ENCODE assay signal across 9 cellular contexts in genomic region chr19:3785464-3785937, GRCh38. TPM values are rescaled to one million over a fixed set of nuclear protein-coding genes. Genes with fewer than 3 reads are reported as not detected.
DNase-seq lines count a peak whose midpoint lies in the region; ATAC-seq and TF ChIP-seq lines count a peak whose summit lies in the region.
"Had no signal": no experiment of that assay in that cellular context is flagged by ENCODE, and none has a peak within 500 bp of the region (broad histone marks: within the 10 kb centered on the region; RNA-seq: fewer than 3 reads in every experiment).

No MANE protein-coding gene starts in this region.

- H3K4me1 ChIP-seq in left lung (peaks cover 0 to 21% of the 10 kb centered on the region in 2 donors), gastrocnemius medialis (no peaks in the 10 kb centered on the region)

- peak; percentile 5 to 31 for DNase-seq in NCI-H2081 (lab: John Stamatoyannopoulos, UW)
- DNase-seq in NCI-H2081 treated with DMSO at 0.1 percent for 48 hours (lab: John Stamatoyannopoulos, UW): no peak
- DNase-seq in activated T-cell treated with anti-CD3 and anti-CD28 coated beads, Interleukin-2, amount 50 U/mL, for 1 hour: peak; percentile 36
- DNase-seq in left lung: peak in 1 of 2 donors; percentile 73
- no peak for DNase-seq in stimulated activated naive B cell treated with anti-CD40 and anti-IgM and Interleukin-4, amounts not matched to agents 10 μg/mL and 1 μg/mL and 100 μg/mL, for 72 hours
- no peak for DNase-seq in gastrocnemius medialis

- H3K36me3 ChIP-seq in left lung (no peaks in the 10 kb centered on the region), gastrocnemius medialis (no peaks in the 10 kb centered on the region)

- peaks cover 0 to 22% of the 10 kb centered on the region in 2 donors for H3K9me3 ChIP-seq in left lung
- H3K9me3 ChIP-seq in gastrocnemius medialis: peaks cover 0 to 19% (median 3%) of the 10 kb centered on the region in 3 donors

- no peak overlapping the region for H3K27ac ChIP-seq in left lung
- H3K27ac ChIP-seq in gastrocnemius medialis: no peak overlapping the region

- H3K9me3 Mint-ChIP-seq in stimulated activated naive B cell treated with anti-CD40 and anti-IgM and Interleukin-4, amounts not matched to agents 10 μg/mL and 1 μg/mL and 100 μg/mL, for 72 hours: peaks cover 14 to 16% of the 10 kb centered on the region in 2 donors

- TF ChIP-seq POLR2A in gastrocnemius medialis (IDR thresholded peaks at IDR 0.05) (no peak), GM18505 (IDR thresholded peaks at IDR 0.05; ENCODE audit: borderline replicate concordance, extremely low read depth, insufficient read depth, insufficient read length) (no peak)

- H3K4me3 ChIP-seq in left lung: peak overlapping the region; percentile 27 to 43
- H3K4me3 ChIP-seq in gastrocnemius medialis: no peak overlapping the region

- H3K4me1 Mint-ChIP-seq in stimulated activated naive B cell treated with anti-CD40 and anti-IgM and Interleukin-4, amounts not matched to agents 10 μg/mL and 1 μg/mL and 100 μg/mL, for 72 hours: peaks cover 8 to 13% of the 10 kb centered on the region in 2 donors

- TF ChIP-seq CTCF in left lung (IDR thresholded peaks at IDR 0.05) (no peak), gastrocnemius medialis (IDR thresholded peaks at IDR 0.05 in 4 of 5, conservative IDR thresholded peaks at IDR 0.05 in 1 of 5) (no peak)

- peaks cover 2% of the 10 kb centered on the region in 2 donors for H3K27me3 Mint-ChIP-seq in stimulated activated naive B cell treated with anti-CD40 and anti-IgM and Interleukin-4, amounts not matched to agents 10 μg/mL and 1 μg/mL and 100 μg/mL, for 72 hours

- H3K4me3 Mint-ChIP-seq in stimulated activated naive B cell treated with anti-CD40 and anti-IgM and Interleukin-4, amounts not matched to agents 10 μg/mL and 1 μg/mL and 100 μg/mL, for 72 hours: peak overlapping the region; percentile 71 to 80

- peak overlapping the region; percentile 5 for H3K27ac Mint-ChIP-seq in stimulated activated naive B cell treated with anti-CD40 and anti-IgM and Interleukin-4, amounts not matched to agents 10 μg/mL and 1 μg/mL and 100 μg/mL, for 72 hours

- intact Hi-C loops in left lung (cut with DNase I) (no loop called here), gastrocnemius medialis (cut with DNase I; ENCODE audit: low total_unique reads) (no loop called here)

- H3K27me3 ChIP-seq in left lung (peaks cover 12 to 55% of the 10 kb centered on the region in 2 donors), gastrocnemius medialis (peaks cover 33 to 46% (median 45%) of the 10 kb centered on the region in 3 donors)

- in situ Hi-C loops in gastrocnemius medialis (cut with MboI; ENCODE audit: low sequenced_read_pairs in 4 of 4): no loop called here

- peaks cover 18 to 21% of the 10 kb centered on the region in 2 donors for H3K36me3 Mint-ChIP-seq in stimulated activated naive B cell treated with anti-CD40 and anti-IgM and Interleukin-4, amounts not matched to agents 10 μg/mL and 1 μg/mL and 100 μg/mL, for 72 hours

- ATAC-seq in left lung (peak; percentile 7), GM19455 (IDR thresholded peaks at IDR 0.05; ENCODE audit: unreplicated experiment) (no peak), gastrocnemius medialis (no peak), GM18505 (IDR thresholded peaks at IDR 0.05; ENCODE audit: unreplicated experiment) (no peak)
- ATAC-seq in stimulated activated naive B cell treated with anti-CD40 and anti-IgM and Interleukin-4, amounts not matched to agents 10 μg/mL and 1 μg/mL and 100 μg/mL, for 72 hours (replicated peaks): peak; percentile 24 to 56

RNA-seq across cellular contexts. Expression of gene MATK, which starts 0.7 kb away (rescaled TPM):
- total RNA-seq in left lung (1 to 10 TPM; 6.6 to 9.1 TPM), gastrocnemius medialis (1 to 10 TPM in 1 of 4 donors, not detected in 3; 1.7 TPM)
- total RNA-seq: fibroblast of villous mesenchyme had no signal

RNA-seq across cellular contexts. Expression of gene RAX2, which starts 13.5 kb away (rescaled TPM):
- total RNA-seq in left lung: not detected
- total RNA-seq in gastrocnemius medialis: not detected
- total RNA-seq: fibroblast of villous mesenchyme had no signal

RNA-seq across cellular contexts. Expression of gene MRPL54, which starts 23.0 kb away (rescaled TPM):
- 10 to 100 TPM; 52.4 to 59.1 TPM for total RNA-seq in left lung
- total RNA-seq in gastrocnemius medialis: 10 to 100 TPM; 23.3 to 86.3 (median 63.3) TPM

RNA-seq across cellular contexts. Expression of gene APBA3, which starts 24.0 kb away (rescaled TPM):
- total RNA-seq in left lung: 10 to 100 TPM; 22.1 to 24.7 TPM
- total RNA-seq in gastrocnemius medialis: 10 to 100 TPM; 14.0 to 29.6 (median 27.4) TPM

Comparison
In these comparisons a context has a peak if more than half of its experiments do, and no peak if none do; other contexts are left out.
1. DNase-seq: peak in NCI-H2081 (2 of 2) and activated T-cell treated with anti-CD3 and anti-CD28 coated beads, Interleukin-2, amount 50 U/mL, for 1 hour (single experiment); none in NCI-H2081 treated with DMSO at 0.1 percent for 48 hours (single experiment), stimulated activated naive B cell treated with anti-CD40 and anti-IgM and Interleukin-4, amounts not matched to agents 10 μg/mL and 1 μg/mL and 100 μg/mL, for 72 hours (single experiment) and gastrocnemius medialis (0 of 2).
2. ATAC-seq: peak in left lung (single experiment) and stimulated activated naive B cell treated with anti-CD40 and anti-IgM and Interleukin-4, amounts not matched to agents 10 μg/mL and 1 μg/mL and 100 μg/mL, for 72 hours (2 of 2); none in GM19455 (single experiment), gastrocnemius medialis (0 of 2) and GM18505 (single experiment).
3. H3K4me3 ChIP-seq: peak in left lung (2 of 2); none in gastrocnemius medialis (0 of 4).